Comparison of ENCODE assay signal across 4 cellular contexts in genomic region chr7:43137121-43137744, GRCh38. TPM values are rescaled to one million over a fixed set of nuclear protein-coding genes. Genes with fewer than 3 reads are reported as not detected.
"Had no signal": no experiment of that assay in that cellular context is flagged by ENCODE, and none has a peak within 500 bp of the region (broad histone marks: within the 10 kb centered on the region; RNA-seq: fewer than 3 reads in every experiment).

No MANE protein-coding gene starts in this region.

RNA-seq across cellular contexts. Expression of gene HECW1, which starts 24.8 kb away (rescaled TPM):
- total RNA-seq: activated CD8-positive, alpha-beta memory T cell treated with anti-CD3 and anti-CD28 coated beads for 36 hours; activated T-cell treated with anti-CD3 and anti-CD28 coated beads, Interleukin-2, amount 50 U/mL, for 4 hours; activated T-helper 2 cell treated with anti-CD3 and anti-CD28 coated beads, Interferon-gamma antibody, Interleukin-2, Interleukin-4, amounts not matched to agents 10 μg/mL and 5 μg/mL and 100 μg/mL, durations not matched to agents 14 hours and 24 hours and 36 hours; naive thymus-derived CD4-positive, alpha-beta T cell had no signal
- polyA plus RNA-seq: naive thymus-derived CD4-positive, alpha-beta T cell had no signal
